Comparison of ENCODE assay signal across 8 cellular contexts in the genomic region with DNA sequence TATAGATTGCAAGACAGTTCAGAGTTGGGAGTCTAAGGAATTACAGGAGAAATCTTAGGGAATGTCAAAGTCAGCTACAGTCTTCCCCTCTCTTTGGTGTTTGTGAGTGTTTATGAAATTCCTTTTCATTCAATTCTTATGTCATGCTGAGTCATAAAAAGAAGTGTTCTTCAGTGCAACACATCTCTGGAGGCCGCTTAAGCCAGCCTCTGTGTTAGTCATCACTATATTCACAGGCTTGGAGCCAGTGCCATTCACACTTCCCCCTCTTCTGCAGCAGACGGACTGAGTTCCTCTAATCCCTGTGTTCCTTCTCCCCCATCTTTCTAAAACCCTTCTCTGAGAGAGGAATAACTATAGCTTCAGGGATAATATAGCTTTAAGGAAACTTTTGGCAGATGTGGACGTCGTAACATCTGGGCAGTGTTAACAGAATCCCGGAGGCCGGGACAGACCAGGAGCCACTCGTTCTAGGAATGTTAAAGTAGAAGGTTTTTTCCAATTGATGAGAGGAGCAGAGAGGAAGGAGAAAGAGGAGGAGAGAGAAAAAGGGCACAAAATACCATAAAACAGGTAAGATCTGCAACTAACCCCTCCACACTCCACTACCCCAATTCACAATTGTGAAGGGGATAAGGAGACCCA. TPM values are rescaled to one million over a fixed set of nuclear protein-coding genes. Genes with fewer than 3 reads are reported as not detected.
DNase-seq lines count a peak whose midpoint lies in the region; ATAC-seq and TF ChIP-seq lines count a peak whose summit lies in the region.

A gene with protein sequence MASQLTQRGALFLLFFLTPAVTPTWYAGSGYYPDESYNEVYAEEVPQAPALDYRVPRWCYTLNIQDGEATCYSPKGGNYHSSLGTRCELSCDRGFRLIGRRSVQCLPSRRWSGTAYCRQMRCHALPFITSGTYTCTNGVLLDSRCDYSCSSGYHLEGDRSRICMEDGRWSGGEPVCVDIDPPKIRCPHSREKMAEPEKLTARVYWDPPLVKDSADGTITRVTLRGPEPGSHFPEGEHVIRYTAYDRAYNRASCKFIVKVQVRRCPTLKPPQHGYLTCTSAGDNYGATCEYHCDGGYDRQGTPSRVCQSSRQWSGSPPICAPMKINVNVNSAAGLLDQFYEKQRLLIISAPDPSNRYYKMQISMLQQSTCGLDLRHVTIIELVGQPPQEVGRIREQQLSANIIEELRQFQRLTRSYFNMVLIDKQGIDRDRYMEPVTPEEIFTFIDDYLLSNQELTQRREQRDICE (plus strand): TSS at position 257 of the 645 bp plus-strand sequence. CDS start 2,124 bp downstream, outside the sequence.

- H3K9me3 ChIP-seq in MG63 = no peaks in the 10 kb centered on the region

- H3K36me3 ChIP-seq in MG63 = no peaks in the 10 kb centered on the region

- ATAC-seq in omental fat pad (ENCODE audit: low FRiP score) (peak; percentile 90), GM21515 (IDR thresholded peaks at IDR 0.05; ENCODE audit: unreplicated experiment) (no peak)

- no peaks in the 10 kb centered on the region for H3K27me3 ChIP-seq in MG63

- TF ChIP-seq CTCF in omental fat pad (IDR thresholded peaks at IDR 0.05) = no peak

- in situ Hi-C loops in Caki2 (cut with HindIII; ENCODE audit: low pct_unique_long_range_greater_than_20kb, low sequenced_read_pairs) = no loop called here
- in situ Hi-C loops in endometrial microvascular endothelial cells (cut with HindIII; ENCODE audit: inconsistent ontology term, low pct_unique_long_range_greater_than_20kb, low sequenced_read_pairs) = no loop called here

- DNase-seq in Caki2 (ENCODE audit: low read depth) (peak; percentile 59), MG63 (peak; percentile 76), omental fat pad (ENCODE audit: low spot score) (no peak), NCI-H1436 (lab: John Stamatoyannopoulos, UW) (no peak), NCI-H2171 (lab: John Stamatoyannopoulos, UW) (no peak)
- DNase-seq in stimulated activated CD4-positive, alpha-beta T cell treated with anti-CD3 and anti-CD28 coated beads, Interleukin-12 subunit alpha, Interleukin-12 subunit beta, amount 100 ng/mL, for 4 hours = no peak

- peak within 1 kb of the TSS; percentile 45 for H3K4me3 ChIP-seq in MG63

RNA-seq across cellular contexts. Expression of the gene that starts here (rescaled TPM):
- 5.8 and 11.2 TPM in 2 replicates for total RNA-seq in Caki2 (2014; rRNA removed; shearing (Covaris generic); ENCODE audit: low replicate concordance)
- total RNA-seq in MG63 (2014; rRNA removed; shearing (Covaris generic); ENCODE audit: low replicate concordance) = 11.1 and 12.0 TPM in 2 replicates
- total RNA-seq in endometrial microvascular endothelial cells (ENCODE audit: inconsistent ontology term) (67.8 TPM), omental fat pad (100 to 1,000 TPM in 2 of 4 donors, 10 to 100 TPM in 2; 77.9 to 327 (median 148) TPM)

Comparison
In these comparisons a context has a peak if more than half of its experiments do, and no peak if none do; other contexts are left out.
1. DNase-seq: peak in Caki2 (single experiment) and MG63 (single experiment); none in omental fat pad (single experiment), NCI-H1436 (single experiment), stimulated activated CD4-positive, alpha-beta T cell treated with anti-CD3 and anti-CD28 coated beads, Interleukin-12 subunit alpha, Interleukin-12 subunit beta, amount 100 ng/mL, for 4 hours (single experiment) and NCI-H2171 (single experiment).